ENCODE assay signal across 8 cellular contexts in genomic region chr3:4493008-4493930, GRCh38. TPM values are rescaled to one million over a fixed set of nuclear protein-coding genes. Genes with fewer than 3 reads are reported as not detected.
DNase-seq lines count a peak whose midpoint lies in the region; ATAC-seq and TF ChIP-seq lines count a peak whose summit lies in the region.

Gene ITPR1, plus strand, starts transcription at chr3:4493348. Its CDS starts 23,144 bp downstream, at chr3:4516492.

- H3K36me3 ChIP-seq in parathyroid adenoma (ENCODE audit: control insufficient read depth, insufficient read depth, low read length), result no peaks in the 10 kb centered on the region
- no peaks in the 10 kb centered on the region for H3K36me3 ChIP-seq in tibial nerve

- H3K27me3 ChIP-seq in parathyroid adenoma (ENCODE audit: control insufficient read depth, insufficient read depth, low read length), result no peaks in the 10 kb centered on the region
- no peaks in the 10 kb centered on the region for H3K27me3 ChIP-seq in tibial nerve

- peak within 1 kb of the TSS; percentile 90 for H2AFZ ChIP-seq in parathyroid adenoma

- peak within 1 kb of the TSS; percentile 78 for H3K9ac ChIP-seq in parathyroid adenoma

- H3K4me3 ChIP-seq in GM12864 (ENCODE audit: low read depth, low read length), result peak within 1 kb of the TSS; percentile 76
- peak within 1 kb of the TSS; percentile 93 for H3K4me3 ChIP-seq in parathyroid adenoma (ENCODE audit: low read depth, low read length)
- peak within 1 kb of the TSS; percentile 66 to 86 (median 84) for H3K4me3 ChIP-seq in tibial nerve

- WGBS in tibial nerve, 2 donors, result 0 to 1% methylated on average over 29 to 47 of the region's 47 CpGs

- intact Hi-C loops in Right ventricle myocardium superior (cut with DNase I), result no loop called here

- DNase-seq in GM12864 (ENCODE audit: low read depth) (peak; percentile 98), NCI-H1417 (lab: John Stamatoyannopoulos, UW) (peak; percentile 88 to 96 (median 89)), SW 1271 (lab: John Stamatoyannopoulos, UW) (peak; percentile 96 to 99), Right ventricle myocardium superior (peak; percentile 99), tibial nerve (ENCODE audit: low spot score in 2 of 2) (peak; percentile 97 to 98)
- DNase-seq in activated naive CD8-positive, alpha-beta T cell treated with anti-CD3 and anti-CD28 coated beads, Interleukin-2, amount 50 U/mL, for 16 hours (ENCODE audit: low read depth, low spot score), result peak; percentile 94

- H3K27ac ChIP-seq in parathyroid adenoma (peak within 1 kb of the TSS; percentile 91), tibial nerve (peak within 1 kb of the TSS; percentile 56 to 83 (median 71))

- H3K4me1 ChIP-seq in parathyroid adenoma, result peaks cover 8% of the 10 kb centered on the region
- H3K4me1 ChIP-seq in tibial nerve, result peaks cover 0 to 27% (median 15%) of the 10 kb centered on the region in 4 donors

- peak; percentile 63 to 99 for TF ChIP-seq EP300 in tibial nerve (IDR thresholded peaks at IDR 0.05)

- peaks cover 2% of the 10 kb centered on the region for H3K79me2 ChIP-seq in parathyroid adenoma

- peak; percentile 92 for ATAC-seq in HG02759 (IDR thresholded peaks at IDR 0.05; ENCODE audit: unreplicated experiment)
- peak; percentile 98 for ATAC-seq in Right ventricle myocardium superior (ENCODE audit: poor library complexity)

- H3K9me3 ChIP-seq in parathyroid adenoma (ENCODE audit: control insufficient read depth, low read length), result no peaks in the 10 kb centered on the region
- H3K9me3 ChIP-seq in tibial nerve, result no peaks in the 10 kb centered on the region

- peak; percentile 95 to 100 for TF ChIP-seq POLR2A in tibial nerve (IDR thresholded peaks at IDR 0.05)

- H3K4me2 ChIP-seq in parathyroid adenoma (ENCODE audit: low read length), result peak within 1 kb of the TSS; percentile 86

- TF ChIP-seq CTCF in GM12864 (IDR thresholded peaks at IDR 0.05; ENCODE audit: low read depth, low read length, missing control alignments) (no peak), parathyroid adenoma (IDR thresholded peaks at IDR 0.05) (no peak), tibial nerve (IDR thresholded peaks at IDR 0.05) (peak in 1 of 5 experiments; percentile 45)

RNA-seq across cellular contexts. Expression of gene ITPR1, which starts in this region (rescaled TPM):
- total RNA-seq in Right ventricle myocardium superior (17.1 TPM), tibial nerve (10 to 100 TPM; 56.1 to 71.2 (median 61.9) TPM)

Comparison
In these comparisons a context has a peak if more than half of its experiments do, and no peak if none do; other contexts are left out.
1. Peak in every context shown above with its lines: DNase-seq, ATAC-seq, H3K4me3 ChIP-seq and H3K27ac ChIP-seq.